ENCODE assay signal across 18 cellular contexts in the genomic region with DNA sequence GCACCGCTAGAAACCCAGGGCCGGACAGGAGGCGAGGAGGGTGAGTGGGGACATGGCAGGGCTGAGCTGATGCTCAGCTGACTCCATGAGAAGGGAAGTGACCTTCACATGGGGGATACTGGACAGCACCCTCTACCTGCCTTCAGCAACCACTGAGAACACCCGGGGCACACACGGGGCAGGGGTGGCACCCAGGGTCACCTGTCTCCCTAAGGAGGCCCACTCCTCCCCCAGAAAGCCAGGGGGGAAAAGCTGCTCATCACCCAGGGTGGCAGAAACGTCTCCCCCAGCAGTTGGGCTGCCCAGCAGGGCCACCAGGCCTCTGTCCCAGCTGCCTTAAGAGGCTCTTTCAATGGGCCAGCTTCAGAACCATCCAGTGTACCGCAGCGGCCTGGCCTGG. TPM values are rescaled to one million over a fixed set of nuclear protein-coding genes. Genes with fewer than 3 reads are reported as not detected.
DNase-seq lines count a peak whose midpoint lies in the region; ATAC-seq and TF ChIP-seq lines count a peak whose summit lies in the region.
"Had no signal": no experiment of that assay in that cellular context is flagged by ENCODE, and none has a peak within 500 bp of the region (broad histone marks: within the 10 kb centered on the region; RNA-seq: fewer than 3 reads in every experiment).

No MANE protein-coding gene starts in this region.

- H3K4me3 ChIP-seq in SK-N-SH (ENCODE audit: low read depth in 2 of 2, low read length in 1 of 2): no peak overlapping the region
- no peak overlapping the region for H3K4me3 ChIP-seq in aorta (ENCODE audit: low read length in 2 of 2)
- H3K4me3 ChIP-seq: A549, GM12878 had no signal

- H3K9ac ChIP-seq in SK-N-SH: no peak overlapping the region

- H3K27me3 ChIP-seq in SK-N-SH (ENCODE audit: insufficient read depth) (no peaks in the 10 kb centered on the region), aorta (ENCODE audit: control insufficient read depth in 1 of 2, insufficient read depth in 2 of 2, low read length in 1 of 2) (no peaks in the 10 kb centered on the region)

- no peak overlapping the region for H2AFZ ChIP-seq in SK-N-SH (ENCODE audit: low read depth)

- H3K36me3 ChIP-seq in SK-N-SH (replicated peaks in 1 of 2; ENCODE audit: control insufficient read depth in 1 of 2, insufficient read depth in 2 of 2, low read length in 1 of 2): peaks cover 37 to 50% of the 10 kb centered on the region in 2 experiments
- peaks cover 2 to 12% of the 10 kb centered on the region in 2 donors for H3K36me3 ChIP-seq in aorta (ENCODE audit: control insufficient read depth in 1 of 2, insufficient read depth in 2 of 2, low read length in 1 of 2)

- DNase-seq in SK-N-SH (peak; percentile 40), RWPE1 (ENCODE audit: low spot score) (no peak), neural crest cell (ENCODE audit: low read depth, low spot score) (no peak), iPS-NIHi7 (ENCODE audit: extremely low spot score) (no peak), aorta (no peak)
- no peak for DNase-seq in activated effector memory CD4-positive, alpha-beta T cell treated with Interleukin-2 at 50 U/mL for 16 hours
- DNase-seq: AML-193; CD4-positive, alpha-beta memory T cell; DMS53; DND-41; EL; GOT3; H9 had no signal

- H3K9me2 ChIP-seq in SK-N-SH: no peaks in the 10 kb centered on the region

- no peaks in the 10 kb centered on the region for H3K27me3 Mint-ChIP-seq in neural crest cell (ENCODE audit: low read depth)
- H3K27me3 Mint-ChIP-seq: CD4-positive, alpha-beta memory T cell had no signal

- no peak for TF ChIP-seq EP300 in SK-N-SH (IDR thresholded peaks at IDR 0.05; ENCODE audit: borderline replicate concordance in 1 of 2, low read depth in 1 of 2, low read length in 1 of 2)

- 89% methylated on average over 7 of the region's 8 CpGs for WGBS in SK-N-SH (ENCODE audit: low lambda C conversion rate)
- WGBS in aorta, 2 donors: 87 to 93% methylated on average over 8 of the region's 8 CpGs

- peaks cover 27% of the 10 kb centered on the region for H3F3A ChIP-seq in SK-N-SH (replicated peaks; ENCODE audit: insufficient read depth)

- intact Hi-C loops in aorta (cut with DNase I): no loop called here

- no peak overlapping the region for H3K27ac ChIP-seq in SK-N-SH (ENCODE audit: low read depth in 2 of 2, low read length in 1 of 2)
- H3K27ac ChIP-seq in RWPE1: peak overlapping the region; percentile 43
- H3K27ac ChIP-seq in aorta (ENCODE audit: low read depth in 1 of 2, low read length in 2 of 2): no peak overlapping the region
- H3K27ac ChIP-seq: 22Rv1, A549, C4-2B had no signal

- no peak for ATAC-seq in SK-N-SH treated with all-trans-retinoic acid at 6 μM for 48 hours
- no peak for ATAC-seq in aorta (ENCODE audit: low FRiP score)
- ATAC-seq: A549, GM12878 had no signal

- H3K4me1 ChIP-seq in SK-N-SH (ENCODE audit: control insufficient read depth in 1 of 2, insufficient read depth in 2 of 2, low read depth in 1 of 2, low read length in 1 of 2) (peaks cover 6 to 13% of the 10 kb centered on the region in 2 experiments; a peak in 3 of 4 replicates), aorta (ENCODE audit: control insufficient read depth in 1 of 2, insufficient read depth in 2 of 2, low read length in 2 of 2) (no peaks in the 10 kb centered on the region)

- peaks cover 4% of the 10 kb centered on the region for H3K36me3 Mint-ChIP-seq in neural crest cell (ENCODE audit: low read depth)

- H3K27ac Mint-ChIP-seq in neural crest cell (ENCODE audit: unreplicated experiment): peak overlapping the region; percentile 35

- H3K9me3 Mint-ChIP-seq in neural crest cell: no peaks in the 10 kb centered on the region
- H3K9me3 Mint-ChIP-seq: CD4-positive, alpha-beta memory T cell; H9 had no signal

- POLR2A ChIA-PET in SK-N-SH (lab: Yijun Ruan, JAX) (interaction anchor here (1.7 kb wide), 1 partner anchor 12 kb away, joined by 7 read pairs; no protein-coding TSS in a partner anchor), RWPE1 (lab: Yijun Ruan, JAX; ENCODE audit: low non-redundant PET) (no interaction called here)

- H3K4me1 Mint-ChIP-seq in neural crest cell: peaks cover 21% of the 10 kb centered on the region
- H3K4me1 Mint-ChIP-seq: CD4-positive, alpha-beta memory T cell had no signal

- CTCF ChIA-PET in SK-N-SH (lab: Yijun Ruan, JAX): interaction anchor here (0.8 to 5.0 kb wide), 3 partner anchors 12 to 43 kb away, joined by 3 to 26 read pairs (median 3); no protein-coding TSS in a partner anchor
- CTCF ChIA-PET in RWPE1 (lab: Yijun Ruan, JAX): no interaction called here

- H4K20me1 ChIP-seq in SK-N-SH (ENCODE audit: insufficient read depth): no peaks in the 10 kb centered on the region

- TF ChIP-seq CTCF in SK-N-SH (IDR thresholded peaks at IDR 0.05): no peak
- no peak for TF ChIP-seq CTCF in RWPE1 (conservative IDR thresholded peaks at IDR 0.05; ENCODE audit: low read depth)
- TF ChIP-seq CTCF in neural crest cell (conservative IDR thresholded peaks at IDR 0.05): no peak

- no peak overlapping the region for H3K4me2 ChIP-seq in SK-N-SH
- H3K4me2 ChIP-seq: A549 had no signal

- TF ChIP-seq RAD21 in SK-N-SH (IDR thresholded peaks at IDR 0.05; ENCODE audit: low read length): no peak

- H3K9me3 ChIP-seq in SK-N-SH (no peaks in the 10 kb centered on the region), aorta (ENCODE audit: control insufficient read depth, low read length) (no peaks in the 10 kb centered on the region)
- H3K9me3 ChIP-seq: A549 had no signal

- no peak overlapping the region for H3K4me3 Mint-ChIP-seq in neural crest cell
- H3K4me3 Mint-ChIP-seq: H9 had no signal

- peaks cover 1% of the 10 kb centered on the region; the same call in 1 of the 2 replicates for H3K79me2 ChIP-seq in SK-N-SH (ENCODE audit: insufficient read depth)

TF ChIP-seq in SK-N-SH, 30 proteins besides CTCF, POLR2A, EP300 and RAD21:
- TF ChIP-seq SIN3A (IDR thresholded peaks at IDR 0.05; ENCODE audit: borderline replicate concordance, low read depth, low read length): no peak
- TF ChIP-seq, protein P1, sequence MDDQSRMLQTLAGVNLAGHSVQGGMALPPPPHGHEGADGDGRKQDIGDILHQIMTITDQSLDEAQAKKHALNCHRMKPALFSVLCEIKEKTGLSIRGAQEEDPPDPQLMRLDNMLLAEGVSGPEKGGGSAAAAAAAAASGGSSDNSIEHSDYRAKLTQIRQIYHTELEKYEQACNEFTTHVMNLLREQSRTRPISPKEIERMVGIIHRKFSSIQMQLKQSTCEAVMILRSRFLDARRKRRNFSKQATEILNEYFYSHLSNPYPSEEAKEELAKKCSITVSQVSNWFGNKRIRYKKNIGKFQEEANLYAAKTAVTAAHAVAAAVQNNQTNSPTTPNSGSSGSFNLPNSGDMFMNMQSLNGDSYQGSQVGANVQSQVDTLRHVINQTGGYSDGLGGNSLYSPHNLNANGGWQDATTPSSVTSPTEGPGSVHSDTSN (IDR thresholded peaks at IDR 0.05): no peak
- TF ChIP-seq, protein P2, sequence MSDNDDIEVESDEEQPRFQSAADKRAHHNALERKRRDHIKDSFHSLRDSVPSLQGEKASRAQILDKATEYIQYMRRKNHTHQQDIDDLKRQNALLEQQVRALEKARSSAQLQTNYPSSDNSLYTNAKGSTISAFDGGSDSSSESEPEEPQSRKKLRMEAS (IDR thresholded peaks at IDR 0.05; ENCODE audit: low read depth): no peak
TF ChIP-seq in SK-N-SH: peak in this region for 0.

TF ChIP-seq in SK-N-SH treated with all-trans-retinoic acid at 6 μM for 48 hours, 23 proteins besides CTCF, POLR2A, EP300 and RAD21:
- no peak for TF ChIP-seq ESRRG (CRISPR knock-in tag; IDR thresholded peaks at IDR 0.05)
- TF ChIP-seq, protein P3, sequence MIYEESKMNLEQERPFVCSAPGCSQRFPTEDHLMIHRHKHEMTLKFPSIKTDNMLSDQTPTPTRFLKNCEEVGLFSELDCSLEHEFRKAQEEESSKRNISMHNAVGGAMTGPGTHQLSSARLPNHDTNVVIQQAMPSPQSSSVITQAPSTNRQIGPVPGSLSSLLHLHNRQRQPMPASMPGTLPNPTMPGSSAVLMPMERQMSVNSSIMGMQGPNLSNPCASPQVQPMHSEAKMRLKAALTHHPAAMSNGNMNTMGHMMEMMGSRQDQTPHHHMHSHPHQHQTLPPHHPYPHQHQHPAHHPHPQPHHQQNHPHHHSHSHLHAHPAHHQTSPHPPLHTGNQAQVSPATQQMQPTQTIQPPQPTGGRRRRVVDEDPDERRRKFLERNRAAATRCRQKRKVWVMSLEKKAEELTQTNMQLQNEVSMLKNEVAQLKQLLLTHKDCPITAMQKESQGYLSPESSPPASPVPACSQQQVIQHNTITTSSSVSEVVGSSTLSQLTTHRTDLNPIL (CRISPR knock-in tag; IDR thresholded peaks at IDR 0.05; ENCODE audit: low read depth): no peak
- TF ChIP-seq, protein P4, sequence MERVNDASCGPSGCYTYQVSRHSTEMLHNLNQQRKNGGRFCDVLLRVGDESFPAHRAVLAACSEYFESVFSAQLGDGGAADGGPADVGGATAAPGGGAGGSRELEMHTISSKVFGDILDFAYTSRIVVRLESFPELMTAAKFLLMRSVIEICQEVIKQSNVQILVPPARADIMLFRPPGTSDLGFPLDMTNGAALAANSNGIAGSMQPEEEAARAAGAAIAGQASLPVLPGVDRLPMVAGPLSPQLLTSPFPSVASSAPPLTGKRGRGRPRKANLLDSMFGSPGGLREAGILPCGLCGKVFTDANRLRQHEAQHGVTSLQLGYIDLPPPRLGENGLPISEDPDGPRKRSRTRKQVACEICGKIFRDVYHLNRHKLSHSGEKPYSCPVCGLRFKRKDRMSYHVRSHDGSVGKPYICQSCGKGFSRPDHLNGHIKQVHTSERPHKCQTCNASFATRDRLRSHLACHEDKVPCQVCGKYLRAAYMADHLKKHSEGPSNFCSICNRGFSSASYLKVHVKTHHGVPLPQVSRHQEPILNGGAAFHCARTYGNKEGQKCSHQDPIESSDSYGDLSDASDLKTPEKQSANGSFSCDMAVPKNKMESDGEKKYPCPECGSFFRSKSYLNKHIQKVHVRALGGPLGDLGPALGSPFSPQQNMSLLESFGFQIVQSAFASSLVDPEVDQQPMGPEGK (CRISPR knock-in tag; IDR thresholded peaks at IDR 0.05; ENCODE audit: borderline replicate concordance): no peak
- TF ChIP-seq ZNF8 (CRISPR knock-in tag; IDR thresholded peaks at IDR 0.05): no peak
- TF ChIP-seq ZC3H10 (CRISPR knock-in tag; IDR thresholded peaks at IDR 0.05): no peak
- no peak for TF ChIP-seq ZNF70 (CRISPR knock-in tag; IDR thresholded peaks at IDR 0.05)

RNA-seq across cellular contexts. Expression of a gene that starts 29.2 kb away (rescaled TPM):
- polyA plus RNA-seq in SK-N-SH (2012; rRNA removed) (222 and 287 TPM in 2 replicates), aorta (10 to 100 TPM in 1 of 2 donors, 1 to 10 TPM in 1; 9.0 to 16.7 TPM)
- 108 and 201 TPM in 2 replicates for polyA plus RNA-seq in SK-N-SH (2012; cell fraction: cytosol; rRNA removed)
- polyA plus RNA-seq in SK-N-SH (2012; cell fraction: nucleus; rRNA removed): 255 and 304 TPM in 2 replicates
- total RNA-seq in neural crest cell (398 and 416 TPM in 2 replicates), aorta (10 to 100 TPM; 35.1 to 59.4 TPM)
